ENCODE assay signal across 18 cellular contexts in genomic region chr20:17605131-17605660, GRCh38. TPM values are rescaled to one million over a fixed set of nuclear protein-coding genes. Genes with fewer than 3 reads are reported as not detected.
DNase-seq lines count a peak whose midpoint lies in the region; ATAC-seq and TF ChIP-seq lines count a peak whose summit lies in the region.
"Had no signal": no experiment of that assay in that cellular context is flagged by ENCODE, and none has a peak within 500 bp of the region (broad histone marks: within the 10 kb centered on the region; RNA-seq: fewer than 3 reads in every experiment).

No MANE protein-coding gene starts in this region.

- no peak overlapping the region for H3K4me3 ChIP-seq in breast epithelium
- H3K4me3 ChIP-seq in esophagus muscularis mucosa: no peak overlapping the region
- no peak overlapping the region for H3K4me3 ChIP-seq in muscle layer of colon (ENCODE audit: low read depth in 1 of 2, low read length in 2 of 2)
- H3K4me3 ChIP-seq in tibial artery: no peak overlapping the region
- H3K4me3 ChIP-seq: testis had no signal

- ATAC-seq in HG03025 (IDR thresholded peaks at IDR 0.05; ENCODE audit: low FRiP score, unreplicated experiment): no peak

- TF ChIP-seq CTCF in breast epithelium (IDR thresholded peaks at IDR 0.05): no peak
- TF ChIP-seq CTCF in MCF 10A (IDR thresholded peaks at IDR 0.05; ENCODE audit: unreplicated experiment): no peak
- TF ChIP-seq CTCF in esophagus muscularis mucosa (IDR thresholded peaks at IDR 0.05): no peak
- no peak for TF ChIP-seq CTCF in tibial artery (IDR thresholded peaks at IDR 0.05)

- no TSS peak for BruUV-seq in MCF 10A (replicated peaks; lab: Mats Ljungman, UMichigan)

- peaks cover 86% of the 10 kb centered on the region for H3K36me3 Mint-ChIP-seq in MCF 10A (ENCODE audit: insufficient read depth, unreplicated experiment)

- WGBS in esophagus muscularis mucosa: 57% methylated on average over 5 of the region's 5 CpGs

- H3K9me3 Mint-ChIP-seq in MCF 10A (ENCODE audit: unreplicated experiment): no peaks in the 10 kb centered on the region
- H3K9me3 Mint-ChIP-seq: activated naive CD4-positive, alpha-beta T cell treated with anti-CD3 and anti-CD28 coated beads, Interleukin-2, amount 50 U/mL, for 24 hours had no signal

- CTCF ChIA-PET in MCF 10A (lab: Yijun Ruan, JAX): interaction anchor here (0.6 to 3.4 kb wide), 9 partner anchors 11 to 101 kb away, joined by 3 to 24 read pairs (median 3); no protein-coding TSS in a partner anchor

- no peak overlapping the region for H3K27ac Mint-ChIP-seq in MCF 10A (ENCODE audit: low read depth, unreplicated experiment)

- TF ChIP-seq POLR2A in breast epithelium (IDR thresholded peaks at IDR 0.05): no peak
- no peak for TF ChIP-seq POLR2A in esophagus muscularis mucosa (IDR thresholded peaks at IDR 0.05; ENCODE audit: low read depth)

- H3K27ac ChIP-seq in breast epithelium (peak overlapping the region; percentile 48 to 60), esophagus muscularis mucosa (replicated peaks in 1 of 4) (peak overlapping the region; percentile 24 to 100 (median 48)), muscle layer of colon (ENCODE audit: low read depth, low read length) (peak overlapping the region; percentile 46), tibial artery (peak overlapping the region; percentile 50 to 95)
- H3K27ac ChIP-seq: testis had no signal

- H3K27me3 ChIP-seq in breast epithelium (no peaks in the 10 kb centered on the region), esophagus muscularis mucosa (no peaks in the 10 kb centered on the region), muscle layer of colon (ENCODE audit: control insufficient read depth in 1 of 2, insufficient read depth in 2 of 2, low read length in 2 of 2) (no peaks in the 10 kb centered on the region), tibial artery (no peaks in the 10 kb centered on the region)
- H3K27me3 ChIP-seq: testis had no signal

- no peak overlapping the region for H3K4me3 Mint-ChIP-seq in MCF 10A (ENCODE audit: unreplicated experiment)
- H3K4me3 Mint-ChIP-seq: activated naive CD4-positive, alpha-beta T cell treated with anti-CD3 and anti-CD28 coated beads, Interleukin-2, amount 50 U/mL, for 24 hours had no signal

- TF ChIP-seq EP300 in esophagus muscularis mucosa (IDR thresholded peaks at IDR 0.05): no peak

- no peaks in the 10 kb centered on the region for H3K27me3 Mint-ChIP-seq in MCF 10A (ENCODE audit: insufficient read depth, unreplicated experiment)
- H3K27me3 Mint-ChIP-seq: activated naive CD4-positive, alpha-beta T cell treated with anti-CD3 and anti-CD28 coated beads, Interleukin-2, amount 50 U/mL, for 24 hours had no signal

- no peaks in the 10 kb centered on the region for H3K4me1 Mint-ChIP-seq in MCF 10A (ENCODE audit: insufficient read depth, unreplicated experiment)

- H3K9ac ChIP-seq in muscle layer of colon (ENCODE audit: low read length): no peak overlapping the region

- peaks cover 0 to under 1% of the 10 kb centered on the region in 2 donors for H3K4me1 ChIP-seq in breast epithelium
- H3K4me1 ChIP-seq in esophagus muscularis mucosa: peaks cover 33 to 100% (median 100%) of the 10 kb centered on the region in 4 donors
- peaks cover 63% of the 10 kb centered on the region for H3K4me1 ChIP-seq in muscle layer of colon (ENCODE audit: insufficient read depth, low read length)
- peaks cover 0 to 100% (median 82%) of the 10 kb centered on the region in 4 donors for H3K4me1 ChIP-seq in tibial artery
- H3K4me1 ChIP-seq: testis had no signal

- DNase-seq in breast epithelium (ENCODE audit: low spot score in 2 of 2) (peak in 1 of 2 donors; percentile 25), MCF 10A (ENCODE audit: unreplicated experiment) (no peak), esophagus muscularis mucosa (ENCODE audit: extremely low spot score) (no peak), tibial artery (no peak), retina (no peak), NCI-H524 (lab: John Stamatoyannopoulos, UW) (no peak)
- DNase-seq: COR-L47; effector memory CD4-positive, alpha-beta T cell; foreskin fibroblast; GF-D8; MM.1S; NCI-H187 treated with DMSO at 0.1 percent for 48 hours; NCI-H526; posterior cingulate gyrus; testis had no signal

- POLR2A ChIA-PET in MCF 10A (lab: Yijun Ruan, JAX): interaction anchor here (1.2 to 4.4 kb wide), 4 partner anchors 11 to 34 kb away, joined by 3 to 42 read pairs (median 8); partner anchors contain the start of gene DSTN

- intact Hi-C loops in breast epithelium (cut with DNase I; ENCODE audit: low total_unique reads) (no loop called here), MCF 10A (cut with micrococcal nuclease) (no loop called here), esophagus muscularis mucosa (cut with DNase I) (no loop called here), tibial artery (cut with DNase I; ENCODE audit: low total_unique reads) (no loop called here)

- H3K36me3 ChIP-seq in breast epithelium (no peaks in the 10 kb centered on the region), esophagus muscularis mucosa (peaks cover 30 to 94% (median 78%) of the 10 kb centered on the region in 4 donors), muscle layer of colon (ENCODE audit: insufficient read depth, low read length) (peaks cover 67% of the 10 kb centered on the region), tibial artery (peaks cover 80 to 90% (median 81%) of the 10 kb centered on the region in 3 donors)

- H3K9me3 ChIP-seq in breast epithelium: no peaks in the 10 kb centered on the region
- H3K9me3 ChIP-seq in esophagus muscularis mucosa: no peaks in the 10 kb centered on the region
- no peaks in the 10 kb centered on the region for H3K9me3 ChIP-seq in muscle layer of colon (ENCODE audit: low read length)
- no peaks in the 10 kb centered on the region for H3K9me3 ChIP-seq in tibial artery
- H3K9me3 ChIP-seq: testis had no signal

RNA-seq across cellular contexts. Expression of gene DSTN, which starts 35.3 kb away (rescaled TPM):
- total RNA-seq in breast epithelium: 100 to 1,000 TPM; 180 to 384 (median 272) TPM
- total RNA-seq in MCF 10A (2022): 217 and 280 TPM in 2 replicates
- total RNA-seq in esophagus muscularis mucosa: 1,000 to 10,000 TPM; 2,370 to 3,630 (median 3,339) TPM
